In genomic region chr19:38190061-38190460, GRCh38 we compare ENCODE assay signal across 1 cellular context.
TF ChIP-seq lines count a peak whose summit lies in the region.

No MANE protein-coding gene starts in this region.

TF ChIP-seq in IMR-90, 13 proteins besides CTCF, POLR2A, EP300 and RAD21:
- TF ChIP-seq SMC3 (IDR thresholded peaks at IDR 0.05; ENCODE audit: low read depth, low read length), result no peak
- no peak for TF ChIP-seq CEBPB (IDR thresholded peaks at IDR 0.05; ENCODE audit: low read depth, low read length)
- TF ChIP-seq RCOR1 (IDR thresholded peaks at IDR 0.05; ENCODE audit: insufficient replicate concordance, low read length), result no peak
- no peak for TF ChIP-seq MXI1 (IDR thresholded peaks at IDR 0.05; ENCODE audit: borderline replicate concordance, low read depth, low read length)
- TF ChIP-seq MAFK (IDR thresholded peaks at IDR 0.05; ENCODE audit: low read depth, low read length), result no peak
- no peak for TF ChIP-seq BHLHE40 (IDR thresholded peaks at IDR 0.05; ENCODE audit: low read depth, low read length)
